35 cellular contexts compared by ENCODE assay signal in the genomic region with DNA sequence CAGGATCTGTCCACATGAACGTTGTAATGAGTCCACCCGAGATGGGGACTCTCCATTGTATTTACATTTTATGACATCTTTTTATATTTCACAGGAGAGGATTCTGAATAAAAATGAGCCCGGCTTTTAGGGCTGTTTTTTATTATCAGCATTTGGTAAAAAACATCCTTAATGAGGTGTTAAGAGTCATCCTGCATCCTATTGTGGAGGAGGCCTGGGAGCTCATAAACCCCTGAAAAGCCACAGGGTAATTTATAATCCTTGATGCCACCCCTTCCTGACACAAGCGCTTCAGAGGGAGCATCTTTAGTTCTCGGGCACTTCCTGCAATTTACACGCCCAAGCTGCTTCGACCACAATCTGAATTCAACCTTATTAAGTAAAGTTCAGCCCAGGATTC.
DNase-seq lines count a peak whose midpoint lies in the region; ATAC-seq and TF ChIP-seq lines count a peak whose summit lies in the region.
"Had no signal": no experiment of that assay in that cellular context is flagged by ENCODE, and none has a peak within 500 bp of the region (broad histone marks: within the 10 kb centered on the region; RNA-seq: fewer than 3 reads in every experiment).

No MANE protein-coding gene starts in this region.

- no peaks in the 10 kb centered on the region for H3K79me2 ChIP-seq in hepatocyte

- no peaks in the 10 kb centered on the region for H3K36me3 ChIP-seq in BLaER1 treated with 17β-estradiol and CSF1 and Interleukin-3, amounts not matched to agents 10 nM and 100 nM
- H3K36me3 ChIP-seq in SJSA1 (no peaks in the 10 kb centered on the region), tibial nerve (no peaks in the 10 kb centered on the region), hepatocyte (replicated peaks; ENCODE audit: insufficient read depth, low read depth) (no peaks in the 10 kb centered on the region), aorta (ENCODE audit: control insufficient read depth in 1 of 2, insufficient read depth in 2 of 2, low read length in 1 of 2) (no peaks in the 10 kb centered on the region)
- H3K36me3 ChIP-seq: ascending aorta, BE2C, Peyer's patch, transverse colon had no signal

- H3K4me3 Mint-ChIP-seq in mesothelial cell of epicardium, result no peak overlapping the region
- H3K4me3 Mint-ChIP-seq: activated CD4-positive, alpha-beta T cell treated with anti-CD3 and anti-CD28 coated beads, Interleukin-2, amount 10 ng/mL, durations not matched to agents 24 days and 14 days; activated naive CD8-positive, alpha-beta T cell treated with anti-CD3 and anti-CD28 coated beads, Interleukin-2, amount 10 ng/mL, durations not matched to agents 7 days and 5 days; activated T-cell treated with anti-CD3 and anti-CD28 coated beads, Interleukin-2, amount 50 U/mL, for 4 hours; naive B cell; WTC11 had no signal

- TF ChIP-seq EP300 in tibial nerve (IDR thresholded peaks at IDR 0.05), result no peak

- TF ChIP-seq CTCF in mesothelial cell of epicardium (IDR thresholded peaks at IDR 0.05; ENCODE audit: unreplicated experiment), result no peak
- TF ChIP-seq CTCF in tibial nerve (IDR thresholded peaks at IDR 0.05), result no peak
- TF ChIP-seq CTCF in hepatocyte (IDR thresholded peaks at IDR 0.05; ENCODE audit: poor library complexity), result no peak

- ATAC-seq in aorta (ENCODE audit: low FRiP score), result no peak
- ATAC-seq: activated T-cell treated with anti-CD3 and anti-CD28 coated beads, Interleukin-2, amount 50 U/mL, for 4 hours; esophagus mucosa; left ventricle myocardium superior; psoas muscle; WTC11 had no signal

- H3K4me1 Mint-ChIP-seq in mesothelial cell of epicardium, result peaks cover 20% of the 10 kb centered on the region
- H3K4me1 Mint-ChIP-seq: activated CD4-positive, alpha-beta T cell treated with anti-CD3 and anti-CD28 coated beads, Interleukin-2, amount 10 ng/mL, durations not matched to agents 24 days and 14 days; activated naive CD8-positive, alpha-beta T cell treated with anti-CD3 and anti-CD28 coated beads, Interleukin-2, amount 10 ng/mL, durations not matched to agents 7 days and 5 days; naive B cell; WTC11 had no signal

- peak overlapping the region in 10 of 11 experiments; percentile 4 to 52 (median 16); a peak in 13 of 22 replicates for H3K4me2 ChIP-seq in BLaER1 treated with 17β-estradiol and CSF1 and Interleukin-3, amounts not matched to agents 10 nM and 100 nM
- H3K4me2 ChIP-seq in hepatocyte, result no peak overlapping the region

- no peaks in the 10 kb centered on the region for H3K9me2 ChIP-seq in hepatocyte (replicated peaks; ENCODE audit: insufficient read depth)

- H3K9ac ChIP-seq in BLaER1 treated with 17β-estradiol and CSF1 and Interleukin-3, amounts not matched to agents 10 nM and 100 nM, result 0 out of 22 replicates have a peak overlapping the region, but pooled peaks of 1 of the 11 experiments have one; percentile 27

- 19 to 20% methylated on average over 7 of the region's 7 CpGs for WGBS in tibial nerve, 2 donors
- WGBS in hepatocyte (ENCODE audit: low lambda C conversion rate, missing lambda C conversion rate), result 54% methylated on average over 7 of the region's 7 CpGs
- 53 to 57% methylated on average over 7 of the region's 7 CpGs for WGBS in aorta, 2 donors

- no peaks in the 10 kb centered on the region for H3K9me3 Mint-ChIP-seq in mesothelial cell of epicardium
- H3K9me3 Mint-ChIP-seq: activated CD4-positive, alpha-beta T cell treated with anti-CD3 and anti-CD28 coated beads, Interleukin-2, amount 10 ng/mL, durations not matched to agents 24 days and 14 days; activated naive CD8-positive, alpha-beta T cell treated with anti-CD3 and anti-CD28 coated beads, Interleukin-2, amount 10 ng/mL, durations not matched to agents 7 days and 5 days; activated T-cell treated with anti-CD3 and anti-CD28 coated beads, Interleukin-2, amount 50 U/mL, for 4 hours; WTC11 had no signal

- H4K20me1 ChIP-seq in BLaER1 treated with 17β-estradiol and CSF1 and Interleukin-3, amounts not matched to agents 10 nM and 100 nM, result no peaks in the 10 kb centered on the region
- H4K20me1 ChIP-seq in hepatocyte (ENCODE audit: insufficient read depth, poor library complexity, severe bottlenecking), result no peaks in the 10 kb centered on the region

- no peaks in the 10 kb centered on the region for H3K36me3 Mint-ChIP-seq in mesothelial cell of epicardium
- H3K36me3 Mint-ChIP-seq: activated naive CD8-positive, alpha-beta T cell treated with anti-CD3 and anti-CD28 coated beads, Interleukin-2, amount 10 ng/mL, durations not matched to agents 7 days and 5 days; naive B cell; WTC11 had no signal

- no peaks in the 10 kb centered on the region for H3K9me3 ChIP-seq in BLaER1 treated with 17β-estradiol and CSF1 and Interleukin-3, amounts not matched to agents 10 nM and 100 nM (replicated peaks in 1 of 11)
- H3K9me3 ChIP-seq in SJSA1 (replicated peaks) (no peaks in the 10 kb centered on the region), tibial nerve (no peaks in the 10 kb centered on the region), hepatocyte (ENCODE audit: low read depth) (no peaks in the 10 kb centered on the region), aorta (ENCODE audit: control insufficient read depth, low read length) (peaks cover 1% of the 10 kb centered on the region)
- H3K9me3 ChIP-seq: ascending aorta, BE2C, Peyer's patch, psoas muscle, transverse colon had no signal

- H3K4me3 ChIP-seq in BLaER1 treated with 17β-estradiol and CSF1 and Interleukin-3, amounts not matched to agents 10 nM and 100 nM, result no peak overlapping the region
- H3K4me3 ChIP-seq in SJSA1, result no peak overlapping the region
- no peak overlapping the region for H3K4me3 ChIP-seq in tibial nerve
- H3K4me3 ChIP-seq in hepatocyte, result no peak overlapping the region
- H3K4me3 ChIP-seq in aorta (ENCODE audit: low read length in 2 of 2), result no peak overlapping the region
- H3K4me3 ChIP-seq: ascending aorta, Peyer's patch, psoas muscle, transverse colon had no signal

- in situ Hi-C loops in KBM-7 (cut with MboI; ENCODE audit: low pct_unique_long_range_greater_than_20kb, low sequenced_read_pairs), result no loop called here

- no peak for TF ChIP-seq POLR2A in tibial nerve (IDR thresholded peaks at IDR 0.05)

- peaks cover 0 to 14% (median 9%) of the 10 kb centered on the region in 10 experiments; a peak in 11 of 20 replicates for H3K4me1 ChIP-seq in BLaER1 treated with 17β-estradiol and CSF1 and Interleukin-3, amounts not matched to agents 10 nM and 100 nM
- H3K4me1 ChIP-seq in SJSA1 (replicated peaks) (peaks cover 26% of the 10 kb centered on the region), tibial nerve (no peaks in the 10 kb centered on the region), hepatocyte (ENCODE audit: insufficient read depth) (no peaks in the 10 kb centered on the region), aorta (ENCODE audit: control insufficient read depth in 1 of 2, insufficient read depth in 2 of 2, low read length in 2 of 2) (no peaks in the 10 kb centered on the region)
- H3K4me1 ChIP-seq: ascending aorta, BE2C, Peyer's patch, psoas muscle, transverse colon had no signal

- no peak overlapping the region for H3K27ac ChIP-seq in BLaER1 treated with 17β-estradiol and CSF1 and Interleukin-3, amounts not matched to agents 10 nM and 100 nM
- H3K27ac ChIP-seq in SJSA1 (peak overlapping the region; percentile 49), tibial nerve (no peak overlapping the region), hepatocyte (no peak overlapping the region), aorta (ENCODE audit: low read depth in 1 of 2, low read length in 2 of 2) (no peak overlapping the region)
- H3K27ac ChIP-seq: ascending aorta, Peyer's patch, psoas muscle, transverse colon had no signal

- H3K27me3 Mint-ChIP-seq in mesothelial cell of epicardium (ENCODE audit: low read depth), result no peaks in the 10 kb centered on the region

- DNase-seq in KBM-7 (peak; percentile 28), SJSA1 (ENCODE audit: low read depth in 1 of 2, low spot score in 2 of 2) (no peak), mesothelial cell of epicardium (ENCODE audit: low spot score in 2 of 2, unreplicated experiment in 2 of 2) (no peak), NCI-H1105 (lab: John Stamatoyannopoulos, UW) (no peak), tibial nerve (ENCODE audit: low spot score in 2 of 2) (no peak), hepatocyte (ENCODE audit: low spot score) (no peak), aorta (no peak)
- DNase-seq: ACHN; activated CD4-positive, alpha-beta T cell treated with anti-CD3 and anti-CD28 coated beads, Interleukin-2, amount 10 ng/mL, durations not matched to agents 24 days and 14 days; activated gamma-delta T cell; activated naive CD8-positive, alpha-beta T cell treated with anti-CD3 and anti-CD28 coated beads, Interleukin-2, amount 10 ng/mL, durations not matched to agents 7 days and 5 days; activated T-cell treated with anti-CD3 and anti-CD28 coated beads, Interleukin-2, amount 50 U/mL, for 4 hours; BE2C; caudate nucleus; DMS79; foreskin fibroblast; GDM1; IMR-90; left ventricle myocardium superior; naive B cell; NCI-H1092 treated with DMSO at 0.1 percent for 48 hours; NCI-H2029; NCI-H226; NCI-H526 treated with DMSO at 0.1 percent for 48 hours; nucleus accumbens; Peyer's patch; psoas muscle; SHP77; stimulated activated CD4-positive, alpha-beta T cell treated with anti-CD3 and anti-CD28 coated beads, Interleukin-4, amount 100 ng/mL, for 4 hours; T1000; transverse colon had no signal

- H3K27me3 ChIP-seq in BLaER1 treated with 17β-estradiol and CSF1 and Interleukin-3, amounts not matched to agents 10 nM and 100 nM, result no peaks in the 10 kb centered on the region
- no peaks in the 10 kb centered on the region for H3K27me3 ChIP-seq in SJSA1 (replicated peaks)
- H3K27me3 ChIP-seq in tibial nerve, result no peaks in the 10 kb centered on the region
- H3K27me3 ChIP-seq in hepatocyte, result no peaks in the 10 kb centered on the region
- H3K27me3 ChIP-seq in aorta (ENCODE audit: control insufficient read depth in 1 of 2, insufficient read depth in 2 of 2, low read length in 1 of 2), result no peaks in the 10 kb centered on the region
- H3K27me3 ChIP-seq: ascending aorta, BE2C, Peyer's patch had no signal

- intact Hi-C loops in aorta (cut with DNase I), result no loop called here

- H3K27ac Mint-ChIP-seq in mesothelial cell of epicardium, result peak overlapping the region; percentile 39
- H3K27ac Mint-ChIP-seq: activated CD4-positive, alpha-beta T cell treated with anti-CD3 and anti-CD28 coated beads, Interleukin-2, amount 10 ng/mL, durations not matched to agents 24 days and 14 days; activated naive CD8-positive, alpha-beta T cell treated with anti-CD3 and anti-CD28 coated beads, Interleukin-2, amount 10 ng/mL, durations not matched to agents 7 days and 5 days; naive B cell; WTC11 had no signal

- H2AFZ ChIP-seq in hepatocyte, result no peak overlapping the region
